9 cellular contexts compared by ENCODE assay signal in genomic region chr9:96217756-96218693, GRCh38.
DNase-seq lines count a peak whose midpoint lies in the region; ATAC-seq and TF ChIP-seq lines count a peak whose summit lies in the region.
"Had no signal": no experiment of that assay in that cellular context is flagged by ENCODE, and none has a peak within 500 bp of the region (broad histone marks: within the 10 kb centered on the region; RNA-seq: fewer than 3 reads in every experiment).

No MANE protein-coding gene starts in this region.

- no peaks in the 10 kb centered on the region for H3K4me1 Mint-ChIP-seq in Caco-2 (ENCODE audit: low read depth, unreplicated experiment)
- peaks cover 14% of the 10 kb centered on the region for H3K4me1 Mint-ChIP-seq in activated naive CD8-positive, alpha-beta T cell treated with anti-CD3 and anti-CD28 coated beads for 36 hours

- H3K4me3 ChIP-seq in Caco-2 (ENCODE audit: low read depth, low read length) (peak overlapping the region; percentile 29), ovary (peak overlapping the region; percentile 24), thymus (ENCODE audit: low read length) (peak overlapping the region; percentile 4)

- peak overlapping the region; percentile 45 for H3K27ac Mint-ChIP-seq in Caco-2 (ENCODE audit: unreplicated experiment)
- no peak overlapping the region for H3K27ac Mint-ChIP-seq in activated naive CD8-positive, alpha-beta T cell treated with anti-CD3 and anti-CD28 coated beads for 36 hours

- ATAC-seq in GM21529 (IDR thresholded peaks at IDR 0.05; ENCODE audit: unreplicated experiment) (peak; percentile 74), Right ventricle myocardium superior (ENCODE audit: poor library complexity) (peak; percentile 97)

- TF ChIP-seq POLR2A in ovary (IDR thresholded peaks at IDR 0.05), result peak; percentile 18

- H3K27ac ChIP-seq in ovary, result peak overlapping the region; percentile 6 to 59
- peak overlapping the region; percentile 72 for H3K27ac ChIP-seq in thymus (ENCODE audit: low read depth)
- H3K27ac ChIP-seq: epithelial cell of prostate had no signal

- H3K27me3 ChIP-seq in Caco-2 (replicated peaks; ENCODE audit: control insufficient read depth, insufficient read depth, low read length) (no peaks in the 10 kb centered on the region), ovary (no peaks in the 10 kb centered on the region), thymus (ENCODE audit: control insufficient read depth, insufficient read depth) (peaks cover 19% of the 10 kb centered on the region)

- peaks cover 7% of the 10 kb centered on the region for H3K36me3 Mint-ChIP-seq in Caco-2 (ENCODE audit: insufficient read depth, unreplicated experiment)
- H3K36me3 Mint-ChIP-seq in activated naive CD8-positive, alpha-beta T cell treated with anti-CD3 and anti-CD28 coated beads for 36 hours, result no peaks in the 10 kb centered on the region

- H3K36me3 ChIP-seq in Caco-2 (ENCODE audit: control insufficient read depth, insufficient read depth, low read length) (no peaks in the 10 kb centered on the region), ovary (no peaks in the 10 kb centered on the region), thymus (ENCODE audit: control insufficient read depth, insufficient read depth) (no peaks in the 10 kb centered on the region)

- CTCF ChIA-PET in Caco-2 (lab: Charles Lee), result interaction anchor here (0.7 to 1.2 kb wide), 7 partner anchors 14 to 723 kb away, joined by 3 to 9 read pairs (median 4); no protein-coding TSS in a partner anchor

- H3K9me3 Mint-ChIP-seq in Caco-2 (ENCODE audit: unreplicated experiment), result no peaks in the 10 kb centered on the region
- H3K9me3 Mint-ChIP-seq in activated naive CD8-positive, alpha-beta T cell treated with anti-CD3 and anti-CD28 coated beads for 36 hours, result no peaks in the 10 kb centered on the region

- WGBS in ovary, 3 donors, result 1 to 4% (median 4%) methylated on average over 19 to 43 of the region's 43 CpGs
- 3% methylated on average over 42 of the region's 43 CpGs for WGBS in thymus

- H3K9me3 ChIP-seq in Caco-2, result no peaks in the 10 kb centered on the region
- no peaks in the 10 kb centered on the region for H3K9me3 ChIP-seq in ovary
- no peaks in the 10 kb centered on the region for H3K9me3 ChIP-seq in thymus (ENCODE audit: control insufficient read depth)

- peak overlapping the region; percentile 75 for H3K4me3 Mint-ChIP-seq in Caco-2 (ENCODE audit: unreplicated experiment)
- peak overlapping the region; percentile 72 for H3K4me3 Mint-ChIP-seq in activated naive CD8-positive, alpha-beta T cell treated with anti-CD3 and anti-CD28 coated beads for 36 hours

- POLR2A ChIA-PET in Caco-2 (lab: Charles Lee), result interaction anchor here (0.6 kb wide), 2 partner anchors 219 to 392 kb away, joined by 3 to 6 read pairs; no protein-coding TSS in a partner anchor

- DNase-seq in Caco-2, result peak; percentile 66 to 90
- DNase-seq in LoVo (ENCODE audit: low spot score), result peak; percentile 70
- DNase-seq in SKM-1 treated with dmso at 0.1 percent for 144 hours (lab: John Stamatoyannopoulos, UW; ENCODE audit: unreplicated experiment), result peak; percentile 20
- DNase-seq in activated naive CD8-positive, alpha-beta T cell treated with anti-CD3 and anti-CD28 coated beads for 36 hours, result peak; percentile 83
- DNase-seq in Right ventricle myocardium superior, result peak; percentile 87
- DNase-seq in ovary, result peak; percentile 76 to 92 (median 86)

- intact Hi-C loops in Caco-2 (cut with micrococcal nuclease; ENCODE audit: unreplicated experiment), result loop anchor here (1.0 to 10.0 kb wide), 7 partner anchors 41 to 711 kb away; partner anchors contain the start of gene ERCC6L2
- intact Hi-C loops in Right ventricle myocardium superior (cut with DNase I), result loop anchor here (10.0 kb wide), 1 partner anchor 493 kb away; no protein-coding TSS in a partner anchor
- intact Hi-C loops in ovary (cut with DNase I), result loop anchor here in 3 of 4 donors (5.0 to 10.0 kb wide), 5 partner anchors 151 to 901 kb away; partner anchors contain the start of gene FANCC (in 1 of the 3)

- no peak for TF ChIP-seq EP300 in ovary (IDR thresholded peaks at IDR 0.05)

- H3K4me1 ChIP-seq in Caco-2 (0 out of 2 replicates have a peak, but pooled peaks cover 8% of the 10 kb centered on the region), ovary (ENCODE audit: insufficient read depth) (peaks cover 9% of the 10 kb centered on the region), thymus (ENCODE audit: control insufficient read depth, insufficient read depth, low read length) (peaks cover 5% of the 10 kb centered on the region)

- BruUV-seq in Caco-2 (replicated peaks; lab: Mats Ljungman, UMichigan), result no TSS peak

- no peaks in the 10 kb centered on the region for H3K27me3 Mint-ChIP-seq in Caco-2 (ENCODE audit: insufficient read depth, unreplicated experiment)
- peaks cover 65% of the 10 kb centered on the region for H3K27me3 Mint-ChIP-seq in activated naive CD8-positive, alpha-beta T cell treated with anti-CD3 and anti-CD28 coated beads for 36 hours

- peak; percentile 96 to 97 for TF ChIP-seq CTCF in Caco-2 (IDR thresholded peaks at IDR 0.05; ENCODE audit: insufficient read depth in 1 of 2, low read depth in 1 of 2, low read length in 1 of 2, severe bottlenecking in 1 of 2, unreplicated experiment in 1 of 2)
- TF ChIP-seq CTCF in ovary (IDR thresholded peaks at IDR 0.05), result peak; percentile 93 to 99 (median 95)

Comparison
In these comparisons a context has a peak if more than half of its experiments do, and no peak if none do; other contexts are left out.
1. Peak in every context shown above with its lines: DNase-seq, ATAC-seq, H3K4me3 ChIP-seq and H3K27ac ChIP-seq.
2. DNase-seq: peak in every context shown above with its lines; median percentile 87 in Right ventricle myocardium superior; 86 in ovary; 83 in activated naive CD8-positive, alpha-beta T cell treated with anti-CD3 and anti-CD28 coated beads for 36 hours; 78 in Caco-2; 70 in LoVo; 20 in SKM-1 treated with dmso at 0.1 percent for 144 hours.